ENCODE assay signal across 20 cellular contexts in genomic region chr16:12132290-12132689, GRCh38.
A peak's percentile ranks its signal among the peaks of the same experiment; 100 is the strongest.
DNase-seq lines count a peak whose midpoint lies in the region; ATAC-seq and TF ChIP-seq lines count a peak whose summit lies in the region.
"Had no signal": no experiment of that assay in that cellular context is flagged by ENCODE, and none has a peak within 500 bp of the region (broad histone marks: within the 10 kb centered on the region; RNA-seq: fewer than 3 reads in every experiment).

No MANE protein-coding gene starts in this region.

- DNase-seq in EH (ENCODE audit: low read depth) (peak; percentile 73), NOMO-1 (lab: John Stamatoyannopoulos, UW; ENCODE audit: unreplicated experiment in 2 of 2) (peak; percentile 68 to 91), dedifferentiated amniotic fluid mesenchymal stem cell (ENCODE audit: extremely low spot score) (peak; percentile 15), left lung (no peak), DMS53 treated with DMSO at 0.1 percent for 48 hours (lab: John Stamatoyannopoulos, UW; ENCODE audit: unreplicated experiment) (no peak)
- no peak for DNase-seq in stimulated activated naive CD4-positive, alpha-beta T cell (lab: John Stamatoyannopoulos, UW)
- DNase-seq: activated CD4-positive, alpha-beta T cell treated with anti-CD3 and anti-CD28 coated beads for 48 hours; activated T-cell treated with anti-CD3 and anti-CD28 coated beads, Interleukin-2, amount 50 U/mL, for 1 hour; CD4-positive, CD25-positive, alpha-beta regulatory T cell; heart left ventricle; kidney; mucosa of descending colon; NCI-H2081; NCI-H82; ovary; SHP77 treated with DMSO at 0.1 percent for 48 hours; stimulated activated naive CD8-positive, alpha-beta T cell treated with anti-CD3 and anti-CD28 coated beads, Interleukin-15, Interleukin-2, amounts not matched to agents 100 U/mL and 50 U/mL, for 24 hours; T-helper 9 cell had no signal

- H3K4me3 ChIP-seq in rectal smooth muscle tissue (ENCODE audit: low read length) (no peak overlapping the region), left lung (no peak overlapping the region)
- H3K4me3 ChIP-seq: heart left ventricle, mucosa of descending colon, ovary had no signal

- H3K4me1 ChIP-seq in rectal smooth muscle tissue (ENCODE audit: control insufficient read depth, insufficient read depth, low read length), result peaks cover 7% of the 10 kb centered on the region
- peaks cover 0 to 8% of the 10 kb centered on the region in 2 donors for H3K4me1 ChIP-seq in left lung

- H3K27me3 ChIP-seq in rectal smooth muscle tissue (ENCODE audit: control insufficient read depth, insufficient read depth, low read length) (no peaks in the 10 kb centered on the region), left lung (no peaks in the 10 kb centered on the region)
- H3K27me3 ChIP-seq: heart left ventricle, ovary had no signal

- no peak for TF ChIP-seq CTCF in left lung (IDR thresholded peaks at IDR 0.05)

- no peak overlapping the region for H3K9ac ChIP-seq in rectal smooth muscle tissue (ENCODE audit: low read length)

- intact Hi-C loops in left lung (cut with DNase I), result no loop called here

- H3K36me3 ChIP-seq in rectal smooth muscle tissue (ENCODE audit: control insufficient read depth, insufficient read depth, low read length) (peaks cover 5% of the 10 kb centered on the region), left lung (peaks cover 0 to 45% of the 10 kb centered on the region in 2 donors)
- H3K36me3 ChIP-seq: ovary had no signal

- peak overlapping the region; percentile 30 for H3K27ac ChIP-seq in rectal smooth muscle tissue (ENCODE audit: low read depth, low read length)
- H3K27ac ChIP-seq in left lung, result no peak overlapping the region
- H3K27ac ChIP-seq: heart left ventricle, ovary had no signal

- ATAC-seq in GM21723 (IDR thresholded peaks at IDR 0.05; ENCODE audit: unreplicated experiment), result no peak
- ATAC-seq in left lung, result no peak
- ATAC-seq: mucosa of descending colon; stimulated activated naive CD8-positive, alpha-beta T cell treated with anti-CD3 and anti-CD28 coated beads, Interleukin-15, Interleukin-2, amounts not matched to agents 100 U/mL and 50 U/mL, for 24 hours had no signal

- H3K9me3 ChIP-seq in left lung, result no peaks in the 10 kb centered on the region
- H3K9me3 ChIP-seq: mucosa of descending colon, ovary had no signal

Comparison
In these comparisons a context has a peak if more than half of its experiments do, and no peak if none do; other contexts are left out.
1. DNase-seq: peak in EH (single experiment), NOMO-1 (2 of 2) and dedifferentiated amniotic fluid mesenchymal stem cell (single experiment); none in left lung (0 of 2), stimulated activated naive CD4-positive, alpha-beta T cell (0 of 6) and DMS53 treated with DMSO at 0.1 percent for 48 hours (single experiment).